Comparison of ENCODE assay signal across 8 cellular contexts in the genomic region with DNA sequence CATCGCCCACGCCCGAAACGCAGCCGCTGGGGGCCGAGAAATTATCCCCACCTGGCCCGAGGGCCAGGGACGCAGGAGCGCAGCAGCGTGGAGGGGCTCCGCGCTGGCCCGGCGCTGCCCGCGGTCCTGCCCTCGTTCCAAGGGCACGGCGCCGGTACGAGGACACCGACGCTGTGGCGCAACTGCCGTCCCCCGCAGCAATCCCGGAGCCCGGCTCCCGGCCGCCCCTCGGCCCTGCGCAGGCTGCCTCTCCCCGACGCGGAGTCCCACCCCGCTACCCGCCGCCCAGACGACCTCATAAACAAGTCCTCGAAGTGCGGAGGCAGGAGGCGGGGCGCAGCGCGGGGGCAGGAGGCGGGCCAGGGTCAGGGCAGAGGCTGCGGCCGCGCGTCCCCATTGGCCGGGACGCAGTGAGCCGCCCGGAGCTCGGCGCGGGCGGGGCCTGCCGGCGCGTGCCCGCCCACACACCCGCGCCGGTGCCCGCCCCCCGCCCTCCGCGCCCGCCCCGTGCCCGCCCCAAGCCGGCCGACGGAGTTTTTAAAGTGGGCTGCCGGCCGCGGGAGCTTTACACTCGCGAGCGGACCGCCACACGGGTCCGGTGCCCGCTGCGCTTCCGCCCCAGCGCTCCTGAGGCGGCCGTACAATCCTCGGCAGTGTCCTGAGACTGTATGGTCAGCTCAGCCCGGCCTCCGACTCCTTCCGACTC. TPM values are rescaled to one million over a fixed set of nuclear protein-coding genes. Genes with fewer than 3 reads are reported as not detected.
A peak's percentile ranks its signal among the peaks of the same experiment; 100 is the strongest.
DNase-seq lines count a peak whose midpoint lies in the region; ATAC-seq and TF ChIP-seq lines count a peak whose summit lies in the region.

Gene EPAS1 (plus strand): TSS at position 568 of the 706 bp plus-strand sequence. CDS start 505 bp downstream, outside the sequence.

- H3K27ac ChIP-seq in mammary epithelial cell (ENCODE audit: insufficient read depth, low read depth, low read length) (peak within 1 kb of the TSS; percentile 51), iPS-20b (ENCODE audit: low read length) (no peak within 1 kb of the TSS), skeletal muscle tissue (ENCODE audit: low read depth, low read length) (peak within 1 kb of the TSS; percentile 89)

- H3K27me3 ChIP-seq in mammary epithelial cell (ENCODE audit: insufficient read depth, low read length): no peaks in the 10 kb centered on the region
- peaks cover 81% of the 10 kb centered on the region for H3K27me3 ChIP-seq in iPS-20b (ENCODE audit: insufficient read depth, low read length)
- peaks cover 0 to 5% (median 0%) of the 10 kb centered on the region in 3 donors for H3K27me3 ChIP-seq in skeletal muscle tissue (ENCODE audit: control insufficient read depth in 3 of 3, insufficient read depth in 3 of 3, low read length in 3 of 3)

- no peaks in the 10 kb centered on the region for H3K9me3 ChIP-seq in mammary epithelial cell (replicated peaks; ENCODE audit: insufficient read depth, low read length)
- H3K9me3 ChIP-seq in iPS-20b (ENCODE audit: insufficient read depth, low read depth, low read length): no peaks in the 10 kb centered on the region; the same call in 1 of the 2 replicates
- H3K9me3 ChIP-seq in skeletal muscle tissue (ENCODE audit: control insufficient read depth in 3 of 3, low read length in 3 of 3): no peaks in the 10 kb centered on the region

- dilution Hi-C loops in mammary epithelial cell (cut with HindIII; ENCODE audit: low sequenced_read_pairs): no loop called here

- H3K27me3 Mint-ChIP-seq in HFFc6 (ENCODE audit: insufficient read depth) (peaks cover under 1% of the 10 kb centered on the region), WTC11 (ENCODE audit: low read depth) (peaks cover 78% of the 10 kb centered on the region)

- H3K4me1 Mint-ChIP-seq in HFFc6 (ENCODE audit: low read depth): peaks cover 19% of the 10 kb centered on the region
- peaks cover 38% of the 10 kb centered on the region for H3K4me1 Mint-ChIP-seq in WTC11

- H3K9me3 Mint-ChIP-seq in HFFc6 (no peaks in the 10 kb centered on the region), WTC11 (no peaks in the 10 kb centered on the region)

- DNase-seq in GM10266 (ENCODE audit: extremely low spot score): peak; percentile 97
- peak; percentile 58 for DNase-seq in HFFc6
- peak; percentile 67 for DNase-seq in NCI-H1105 treated with DMSO at 0.1 percent for 48 hours (lab: John Stamatoyannopoulos, UW)
- peak; percentile 92 for DNase-seq in WTC11 (ENCODE audit: low spot score)
- peak; percentile 80 for DNase-seq in mammary epithelial cell
- DNase-seq in middle frontal gyrus (ENCODE audit: extremely low spot score, low spot score): no peak

- H3K9ac ChIP-seq in mammary epithelial cell (ENCODE audit: insufficient read depth, low read length) (peak within 1 kb of the TSS; percentile 80), iPS-20b (ENCODE audit: low read depth, low read length) (no peak within 1 kb of the TSS; the same call in 1 of the 2 replicates), skeletal muscle tissue (ENCODE audit: low read depth in 1 of 3, low read length in 3 of 3) (peak within 1 kb of the TSS; percentile 87 to 94 (median 87))

- H3K36me3 ChIP-seq in mammary epithelial cell (ENCODE audit: insufficient read depth, low read length): no peaks in the 10 kb centered on the region
- no peaks in the 10 kb centered on the region for H3K36me3 ChIP-seq in iPS-20b (ENCODE audit: insufficient read depth, low read depth, low read length)
- no peaks in the 10 kb centered on the region for H3K36me3 ChIP-seq in skeletal muscle tissue (ENCODE audit: control insufficient read depth in 3 of 3, insufficient read depth in 3 of 3, low read length in 3 of 3)

- peaks cover 45% of the 10 kb centered on the region for H3K79me2 ChIP-seq in mammary epithelial cell (ENCODE audit: insufficient read depth, low read length)

- no peaks in the 10 kb centered on the region for H4K20me1 ChIP-seq in mammary epithelial cell (ENCODE audit: insufficient read depth, low read length)

- intact Hi-C loops in mammary epithelial cell (cut with micrococcal nuclease): loop anchor here (1.0 kb wide), 3 partner anchors 126 to 304 kb away; no protein-coding TSS in a partner anchor

- H3K4me3 ChIP-seq in mammary epithelial cell (replicated peaks in 1 of 3; ENCODE audit: insufficient read depth in 1 of 3, low read depth in 2 of 3, low read length in 3 of 3) (peak within 1 kb of the TSS; percentile 62 to 96 (median 89)), iPS-20b (ENCODE audit: low read length) (peak within 1 kb of the TSS; percentile 77), skeletal muscle tissue (ENCODE audit: low read length in 3 of 3) (peak within 1 kb of the TSS; percentile 84 to 91 (median 88))

- TF ChIP-seq CTCF in GM10266 (IDR thresholded peaks at IDR 0.05; ENCODE audit: control insufficient read depth, insufficient read depth, low read depth, missing control alignments): no peak
- TF ChIP-seq CTCF in HFFc6 (IDR thresholded peaks at IDR 0.05): no peak
- TF ChIP-seq CTCF in WTC11 (IDR thresholded peaks at IDR 0.05): no peak
- TF ChIP-seq CTCF in mammary epithelial cell (conservative IDR thresholded peaks at IDR 0.05 in 1 of 2, IDR thresholded peaks at IDR 0.05 in 1 of 2; ENCODE audit: extremely low read depth in 1 of 2, insufficient read depth in 1 of 2, low read depth in 1 of 2, low read length in 2 of 2): no peak

- H3K36me3 Mint-ChIP-seq in HFFc6 (ENCODE audit: low read depth) (no peaks in the 10 kb centered on the region; the same call in 1 of the 2 replicates), WTC11 (no peaks in the 10 kb centered on the region)

- POLR2A ChIA-PET in WTC11 (lab: Charles Lee): no interaction called here

- ATAC-seq in WTC11: peak; percentile 84

- CTCF ChIA-PET in WTC11 (lab: Charles Lee): interaction anchor here (0.9 to 2.2 kb wide), 5 partner anchors 11 to 234 kb away, joined by 3 to 13 read pairs (median 3); no protein-coding TSS in a partner anchor
- CTCF ChIA-PET in mammary epithelial cell (lab: Charles Lee; ENCODE audit: low non-redundant PET): interaction anchor here (0.6 to 1.0 kb wide), 5 partner anchors 41 to 240 kb away, joined by 3 to 16 read pairs (median 7); no protein-coding TSS in a partner anchor

- H3K4me1 ChIP-seq in mammary epithelial cell (ENCODE audit: insufficient read depth, low read length) (peaks cover 20% of the 10 kb centered on the region), iPS-20b (ENCODE audit: insufficient read depth, low read length) (peaks cover 8% of the 10 kb centered on the region; the same call in 1 of the 2 replicates), skeletal muscle tissue (ENCODE audit: control insufficient read depth in 3 of 3, insufficient read depth in 3 of 3, low read length in 3 of 3) (peaks cover 13 to 33% (median 16%) of the 10 kb centered on the region in 3 donors)

- H3K4me3 Mint-ChIP-seq in HFFc6 (peak within 1 kb of the TSS; percentile 94), WTC11 (peak within 1 kb of the TSS; percentile 83)

- H3K4me2 ChIP-seq in mammary epithelial cell (ENCODE audit: insufficient read depth, low read depth, low read length): peak within 1 kb of the TSS; percentile 95

- H3K27ac Mint-ChIP-seq in HFFc6 (peak within 1 kb of the TSS; percentile 89), WTC11 (no peak within 1 kb of the TSS)

- in situ Hi-C loops in mammary epithelial cell (cut with MboI; ENCODE audit: low sequenced_read_pairs in 2 of 2): loop anchor here in 1 of 2 donors (5.0 to 10.0 kb wide), 3 partner anchors 58 to 290 kb away; no protein-coding TSS in a partner anchor

- BruUV-seq in mammary epithelial cell (replicated peaks; lab: Mats Ljungman, UMichigan): no TSS peak

- WGBS in mammary epithelial cell (ENCODE audit: low coverage, missing lambda C conversion rate): 3% methylated on average over 7 of the region's 94 CpGs

- H2AFZ ChIP-seq in mammary epithelial cell (ENCODE audit: low read depth, low read length): peak within 1 kb of the TSS; percentile 91

TF ChIP-seq in WTC11, 78 proteins besides CTCF, POLR2A, EP300 and RAD21 (continues in another document):
- TF ChIP-seq FOXP4 (CRISPR knock-in tag; IDR thresholded peaks at IDR 0.05) (0 out of 2 replicates have a peak, but pooled peaks have one; percentile 65), TP53 (CRISPR knock-in tag; IDR thresholded peaks at IDR 0.05) (peak; percentile 43; the same call in 1 of the 2 replicates), ATF2 (CRISPR knock-in tag; IDR thresholded peaks at IDR 0.05; ENCODE audit: borderline replicate concordance, low read depth) (no peak), EMX1 (CRISPR knock-in tag; IDR thresholded peaks at IDR 0.05) (no peak), GRHL2 (CRISPR knock-in tag; IDR thresholded peaks at IDR 0.05; ENCODE audit: insufficient replicate concordance, severe bottlenecking) (no peak)

RNA-seq across cellular contexts. Expression of gene EPAS1, which starts in this region (rescaled TPM):
- 100 to 1,000 TPM in 4 of 6 experiments, 10 to 100 TPM in 2; 93.5 to 115 (median 101) TPM for total RNA-seq in HFFc6 (2021; fragmentation: NEBNext Ultra II Directional; extraction: Animal tissue kit (Norgen Biotek cat#: 25700))
- total RNA-seq in WTC11 (2021) (4.5 to 8.5 TPM (median 4.7 TPM) in 3 replicates), mammary epithelial cell (100 to 1,000 TPM; 130 to 174 TPM), skeletal muscle tissue (13.6 TPM)
- polyA plus RNA-seq in mammary epithelial cell: 182 TPM
- polyA minus RNA-seq in mammary epithelial cell: 153 TPM
